ENCODE assay signal across 10 cellular contexts in genomic region chr7:80499350-80499955, GRCh38. TPM values are rescaled to one million over a fixed set of nuclear protein-coding genes. Genes with fewer than 3 reads are reported as not detected.
DNase-seq lines count a peak whose midpoint lies in the region; ATAC-seq, FAIRE-seq and TF ChIP-seq lines count a peak whose summit lies in the region.
"Had no signal": no experiment of that assay in that cellular context is flagged by ENCODE, and none has a peak within 500 bp of the region (broad histone marks: within the 10 kb centered on the region; RNA-seq: fewer than 3 reads in every experiment).

No MANE protein-coding gene starts in this region.

- TF ChIP-seq CTCF in K562 (IDR thresholded peaks at IDR 0.05 in 2 of 3, conservative IDR thresholded peaks at IDR 0.05 in 1 of 3; ENCODE audit: insufficient read depth in 2 of 3, low read depth in 1 of 3, low read length in 3 of 3) (no peak), thyroid gland (IDR thresholded peaks at IDR 0.05) (no peak)

- no peaks in the 10 kb centered on the region for H3K4me1 Mint-ChIP-seq in activated T-cell treated with anti-CD3 and anti-CD28 coated beads, Interleukin-2, amount 50 U/mL, for 4 hours (ENCODE audit: low read depth)
- no peaks in the 10 kb centered on the region for H3K4me1 Mint-ChIP-seq in T-helper 17 cell
- H3K4me1 Mint-ChIP-seq: IgD-negative memory B cell had no signal

- H3K27me3 Mint-ChIP-seq in activated T-cell treated with anti-CD3 and anti-CD28 coated beads, Interleukin-2, amount 50 U/mL, for 4 hours (ENCODE audit: low read depth), result no peaks in the 10 kb centered on the region
- H3K27me3 Mint-ChIP-seq in T-helper 17 cell, result no peaks in the 10 kb centered on the region
- H3K27me3 Mint-ChIP-seq: IgD-negative memory B cell had no signal

- no peaks in the 10 kb centered on the region for H3K79me2 ChIP-seq in K562 (ENCODE audit: control insufficient read depth, insufficient read depth, low read length)

- no peak for FAIRE-seq in K562 (lab: Jason Lieb, UNC)

- no peaks in the 10 kb centered on the region for H3K9me1 ChIP-seq in K562 (ENCODE audit: control insufficient read depth, insufficient read depth, low read length)

- POLR2A ChIA-PET in K562 (lab: Yijun Ruan, JAX), result interaction anchor here (0.5 kb wide), 1 partner anchor 304 kb away, joined by 3 read pairs; no protein-coding TSS in a partner anchor

- TF ChIP-seq EP300 in K562 (IDR thresholded peaks at IDR 0.05; ENCODE audit: low read length), result no peak

- H3K36me3 Mint-ChIP-seq in activated T-cell treated with anti-CD3 and anti-CD28 coated beads, Interleukin-2, amount 50 U/mL, for 4 hours (ENCODE audit: insufficient read depth), result no peaks in the 10 kb centered on the region
- H3K36me3 Mint-ChIP-seq in T-helper 17 cell (ENCODE audit: low read depth), result no peaks in the 10 kb centered on the region
- H3K36me3 Mint-ChIP-seq: IgD-negative memory B cell had no signal

- H3K4me1 ChIP-seq in K562 (replicated peaks in 1 of 2; ENCODE audit: control insufficient read depth in 2 of 2, insufficient read depth in 2 of 2, low read length in 2 of 2), result no peaks in the 10 kb centered on the region
- H3K4me1 ChIP-seq in thyroid gland, result peaks cover 0 to 17% of the 10 kb centered on the region in 2 donors

- H3K27ac ChIP-seq in K562 (ENCODE audit: extremely low read depth, low read depth, low read length), result no peak overlapping the region
- peak overlapping the region; percentile 19 to 58 (median 55) for H3K27ac ChIP-seq in thyroid gland

- no peak overlapping the region for H3K4me3 Mint-ChIP-seq in activated T-cell treated with anti-CD3 and anti-CD28 coated beads, Interleukin-2, amount 50 U/mL, for 4 hours
- no peak overlapping the region for H3K4me3 Mint-ChIP-seq in T-helper 17 cell
- H3K4me3 Mint-ChIP-seq: IgD-negative memory B cell had no signal

- H3K9ac ChIP-seq in K562 (ENCODE audit: insufficient read depth in 1 of 2, low read depth in 2 of 2, low read length in 2 of 2), result no peak overlapping the region

- H3K27me3 ChIP-seq in K562 (ENCODE audit: control insufficient read depth in 2 of 2, insufficient read depth in 2 of 2, low read length in 2 of 2) (no peaks in the 10 kb centered on the region), thyroid gland (no peaks in the 10 kb centered on the region)

- DNase-seq in HS-27A (ENCODE audit: low read depth) (peak; percentile 86), K562 (ENCODE audit: extremely low read depth in 1 of 4, low spot score in 3 of 4) (no peak), islet precursor cell (peak; percentile 94), thyroid gland (peak; percentile 36 to 56), NCI-H345 treated with DMSO at 0.1 percent for 48 hours (lab: John Stamatoyannopoulos, UW; ENCODE audit: unreplicated experiment) (no peak), T-helper 17 cell (no peak)
- no peak for DNase-seq in activated T-cell treated with anti-CD3 and anti-CD28 coated beads, Interleukin-2, amount 50 U/mL, for 4 hours
- DNase-seq: activated CD4-positive, CD25-positive, alpha-beta regulatory T cell; glutamatergic neuron had no signal

- no peak for ATAC-seq in K562
- no peak for ATAC-seq in activated T-cell treated with anti-CD3 and anti-CD28 coated beads, Interleukin-2, amount 50 U/mL, for 4 hours
- no peak for ATAC-seq in T-helper 17 cell

- H3K27ac Mint-ChIP-seq in T-helper 17 cell, result no peak overlapping the region
- H3K27ac Mint-ChIP-seq: IgD-negative memory B cell had no signal

- WGBS in K562 (ENCODE audit: insufficient coverage, low coverage, missing lambda C conversion rate), result 10% methylated on average over 1 of the region's 1 CpG
- 68 to 80% methylated on average over 1 of the region's 1 CpG for WGBS in thyroid gland, 2 donors

- no peak overlapping the region for H3K4me3 ChIP-seq in K562
- H3K4me3 ChIP-seq in thyroid gland (replicated peaks in 1 of 3), result no peak overlapping the region

- no peak overlapping the region for H2AFZ ChIP-seq in K562 (ENCODE audit: low read depth, low read length)

- CTCF ChIA-PET in K562 (lab: Yijun Ruan, JAX; ENCODE audit: low intra/inter-chr PET ratio), result no interaction called here

- intact Hi-C loops in K562 (cut with micrococcal nuclease), result no loop called here
- intact Hi-C loops in thyroid gland (cut with DNase I), result no loop called here

- in situ Hi-C loops in K562 (cut with MboI), result no loop called here

- peaks cover 4% of the 10 kb centered on the region for H3K9me3 Mint-ChIP-seq in activated T-cell treated with anti-CD3 and anti-CD28 coated beads, Interleukin-2, amount 50 U/mL, for 4 hours

- H3K9me3 ChIP-seq in K562 (replicated peaks; ENCODE audit: control insufficient read depth, insufficient read depth, low read depth, low read length), result no peaks in the 10 kb centered on the region
- H3K9me3 ChIP-seq in thyroid gland, result no peaks in the 10 kb centered on the region
- H3K9me3 ChIP-seq in T-helper 17 cell (ENCODE audit: control insufficient read depth, low read length, poor library complexity, severe bottlenecking), result no peaks in the 10 kb centered on the region

- TF ChIP-seq POLR2A in K562 (conservative IDR thresholded peaks at IDR 0.05), result no peak
- no peak for TF ChIP-seq POLR2A in thyroid gland (IDR thresholded peaks at IDR 0.05)

- H3K36me3 ChIP-seq in K562 (ENCODE audit: control insufficient read depth, insufficient read depth, low read length), result no peaks in the 10 kb centered on the region
- H3K36me3 ChIP-seq in thyroid gland, result no peaks in the 10 kb centered on the region

- BruUV-seq in K562 (replicated peaks; lab: Mats Ljungman, UMichigan), result no TSS peak

- no peak for TF ChIP-seq RAD21 in K562 (CRISPR knock-in tag; conservative IDR thresholded peaks at IDR 0.05 in 1 of 2, IDR thresholded peaks at IDR 0.05 in 1 of 2)

- no peak overlapping the region for H3K4me2 ChIP-seq in K562 (ENCODE audit: insufficient read depth, low read length)

- no peaks in the 10 kb centered on the region for H4K20me1 ChIP-seq in K562 (replicated peaks; ENCODE audit: control insufficient read depth, insufficient read depth, low read length)

TF ChIP-seq in K562, 482 proteins besides CTCF, POLR2A, EP300 and RAD21:
- TF ChIP-seq ZNF316 (IDR thresholded peaks at IDR 0.05), result peak; percentile 24; the same call in 1 of the 2 replicates
- peak; percentile 7; the same call in 1 of the 2 replicates for TF ChIP-seq MAFK (IDR thresholded peaks at IDR 0.05; ENCODE audit: low read length)
- no peak for TF ChIP-seq CGGBP1 (CRISPR knock-in tag; IDR thresholded peaks at IDR 0.05)
- 0 out of 2 replicates have a peak, but pooled peaks have one; percentile 17 for TF ChIP-seq MAFF (IDR thresholded peaks at IDR 0.05; ENCODE audit: low read length)

RNA-seq across cellular contexts. Expression of gene GNAT3, which starts 12.4 kb away (rescaled TPM):
- not detected in 2 replicates for total RNA-seq in K562 (2011; cell fraction: chromatin; rRNA removed; ENCODE audit: low replicate concordance)
- not detected in 2 replicates for total RNA-seq in K562 (2011; cell fraction: nucleolus; rRNA removed)
- total RNA-seq in K562 (2011; cell fraction: nucleoplasm; rRNA removed), result not detected in 2 replicates
- total RNA-seq in K562 (2014; rRNA removed) (not detected in 2 replicates), K562 (2014; rRNA removed; fragmentation: Illumina TruSeq; extraction: Trizol) (not detected in 2 replicates), K562 (2015; rRNA removed; fragmentation: Illumina TruSeq; extraction: Trizol) (not detected in 2 replicates), K562 (2021) (not detected in 2 replicates), thyroid gland (not detected), T-helper 17 cell (not detected)
- polyA plus RNA-seq in K562 (2011; rRNA removed) (not detected in 2 replicates), K562 (2014; fragmentation: Illumina TruSeq; extraction: Trizol) (not detected in 2 replicates), K562 (2014; fragmentation: Nextera tagmentation; extraction: Ambion mirVana) (not detected), K562 (2014; rRNA removed) (not detected in 2 replicates)
- polyA plus RNA-seq in K562 (2011; cell fraction: cytosol; rRNA removed), result not detected in 2 replicates
- not detected in 2 replicates for polyA plus RNA-seq in K562 (2011; cell fraction: nucleus; rRNA removed)
- polyA plus RNA-seq in K562 (2012), result not detected in 2 replicates
- not detected in 2 replicates for polyA minus RNA-seq in K562 (2011; rRNA and poly(A)+ RNA removed)
- polyA minus RNA-seq in K562 (2011; cell fraction: cytosol; rRNA and poly(A)+ RNA removed), result not detected in 2 replicates
- polyA minus RNA-seq in K562 (2011; cell fraction: nucleus; rRNA and poly(A)+ RNA removed), result not detected in 2 replicates
- not detected for total RNA-seq in activated T-cell treated with anti-CD3 and anti-CD28 coated beads, Interleukin-2, amount 50 U/mL, for 4 hours
- polyA plus RNA-seq: IgD-negative memory B cell had no signal

Comparison
In these comparisons a context has a peak if more than half of its experiments do, and no peak if none do; other contexts are left out.
1. DNase-seq: peak in HS-27A (single experiment), islet precursor cell (single experiment) and thyroid gland (2 of 2); none in K562 (0 of 4), NCI-H345 treated with DMSO at 0.1 percent for 48 hours (single experiment), activated T-cell treated with anti-CD3 and anti-CD28 coated beads, Interleukin-2, amount 50 U/mL, for 4 hours (single experiment) and T-helper 17 cell (0 of 3).